ENCODE assay signal across 29 cellular contexts in the genomic region with DNA sequence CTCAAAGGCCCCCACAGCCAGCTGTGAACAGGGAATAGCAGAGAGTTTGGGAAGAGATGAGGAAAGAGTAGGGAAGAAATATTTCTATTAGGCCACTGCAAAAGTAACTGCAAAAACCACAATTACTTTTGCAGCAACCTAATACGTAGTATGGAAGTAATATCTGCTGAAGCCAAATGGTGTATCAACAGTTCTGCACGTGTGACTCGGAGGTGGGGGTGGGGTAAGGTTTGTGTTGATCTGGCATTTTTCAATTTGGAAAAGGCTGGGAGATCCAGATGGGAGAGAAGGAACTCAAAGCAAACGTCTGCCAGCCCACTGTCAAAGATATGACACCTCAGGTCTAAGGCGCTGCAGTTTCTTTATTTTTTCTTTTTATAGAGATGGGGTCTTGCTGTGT.
"Had no signal": no experiment of that assay in that cellular context is flagged by ENCODE, and none has a peak within 500 bp of the region (broad histone marks: within the 10 kb centered on the region; RNA-seq: fewer than 3 reads in every experiment).

No MANE protein-coding gene starts in this region.

- H3K9me3 Mint-ChIP-seq: activated CD4-positive, alpha-beta memory T cell treated with anti-CD3 and anti-CD28 coated beads for 36 hours; activated CD4-positive, alpha-beta T cell treated with anti-CD3 and anti-CD28 coated beads, Interleukin-2, amount 10 ng/mL, durations not matched to agents 24 days and 14 days; activated naive CD4-positive, alpha-beta T cell treated with anti-CD3 and anti-CD28 coated beads, Interleukin-2, amount 50 U/mL, for 24 hours; activated naive CD8-positive, alpha-beta T cell treated with anti-CD3 and anti-CD28 coated beads, Interleukin-2, amount 50 U/mL, for 24 hours; activated T-cell treated with anti-CD3 and anti-CD28 coated beads, Interleukin-2, amount 50 U/mL, for 4 hours; activated T-helper 17 cell treated with anti-CD3 and anti-CD28 coated beads, Interleukin-2, amount 50 U/mL, for 72 hours; central memory CD8-positive, alpha-beta T cell; dendritic cell treated with granulocyte-macrophage colony-stimulating factor and Interleukin-4, amounts not matched to agents 40 ng/mL and 50 ng/mL, for 4 days; stimulated activated naive B cell treated with anti-CD40 and anti-IgM and Interleukin-4, amounts not matched to agents 10 μg/mL and 1 μg/mL and 100 μg/mL, for 72 hours had no signal

- H3K36me3 ChIP-seq: prostate gland had no signal

- H3K4me3 ChIP-seq: esophagus muscularis mucosa, heart right ventricle, lower lobe of right lung, pancreas, prostate gland, stomach, tibial artery had no signal

- H3K4me3 Mint-ChIP-seq: activated CD4-positive, alpha-beta memory T cell treated with anti-CD3 and anti-CD28 coated beads for 36 hours; activated CD4-positive, alpha-beta T cell treated with anti-CD3 and anti-CD28 coated beads, Interleukin-2, amount 10 ng/mL, durations not matched to agents 24 days and 14 days; activated naive CD4-positive, alpha-beta T cell treated with anti-CD3 and anti-CD28 coated beads, Interleukin-2, amount 50 U/mL, for 24 hours; activated naive CD8-positive, alpha-beta T cell treated with anti-CD3 and anti-CD28 coated beads, Interleukin-2, amount 50 U/mL, for 24 hours; activated T-cell treated with anti-CD3 and anti-CD28 coated beads, Interleukin-2, amount 50 U/mL, for 4 hours; activated T-helper 17 cell treated with anti-CD3 and anti-CD28 coated beads, Interleukin-2, amount 50 U/mL, for 72 hours; central memory CD8-positive, alpha-beta T cell; dendritic cell treated with granulocyte-macrophage colony-stimulating factor and Interleukin-4, amounts not matched to agents 40 ng/mL and 50 ng/mL, for 4 days; neural crest cell; stimulated activated naive B cell treated with anti-CD40 and anti-IgM and Interleukin-4, amounts not matched to agents 10 μg/mL and 1 μg/mL and 100 μg/mL, for 72 hours had no signal

- DNase-seq: activated CD4-positive, alpha-beta memory T cell treated with anti-CD3 and anti-CD28 coated beads for 36 hours; activated CD4-positive, alpha-beta T cell treated with anti-CD3 and anti-CD28 coated beads, Interleukin-2, amount 10 ng/mL, durations not matched to agents 24 days and 14 days; activated CD4-positive, CD25-positive, alpha-beta regulatory T cell treated with anti-CD3 and anti-CD28 coated beads, Interleukin-2, amount 50 U/mL, for 72 hours; activated CD8-positive, alpha-beta memory T cell treated with anti-CD3 and anti-CD28 coated beads, Interleukin-2, amount 50 U/mL, for 48 hours; activated gamma-delta T cell treated with Interleukin-2 at 50 U/mL for 16 hours; activated naive CD8-positive, alpha-beta T cell treated with anti-CD3 and anti-CD28 coated beads, Interleukin-2, amount 50 U/mL, for 24 hours; activated T-cell treated with anti-CD3 and anti-CD28 coated beads, Interleukin-2, amount 50 U/mL, for 4 hours; amygdala; foreskin melanocyte; heart right ventricle; kidney glomerular epithelial cell; lower lobe of right lung; nucleus accumbens; stimulated activated CD4-positive, alpha-beta T cell treated with anti-CD3 and anti-CD28 coated beads, Interleukin-15, amount 100 ng/mL, for 24 hours; stimulated activated CD4-positive, alpha-beta T cell treated with anti-CD3 and anti-CD28 coated beads, Interleukin-2, amount 100 ng/mL, for 24 hours; stimulated activated naive B cell treated with anti-CD40 and anti-IgM and Interleukin-4, amounts not matched to agents 10 μg/mL and 1 μg/mL and 100 μg/mL, for 72 hours; stomach; T-helper 2 cell; tibial artery had no signal

- H3K9me3 ChIP-seq: esophagus muscularis mucosa, heart right ventricle, lower lobe of right lung, pancreas, prostate gland, stomach, tibial artery had no signal

- FAIRE-seq: bronchial epithelial cell, pancreas had no signal

- ATAC-seq: activated naive CD8-positive, alpha-beta T cell treated with anti-CD3 and anti-CD28 coated beads, Interleukin-2, amount 50 U/mL, for 24 hours; activated T-cell treated with anti-CD3 and anti-CD28 coated beads, Interleukin-2, amount 50 U/mL, for 4 hours; activated T-helper 17 cell treated with anti-CD3 and anti-CD28 coated beads, Interleukin-2, amount 50 U/mL, for 72 hours; heart right ventricle; left lobe of liver; lower lobe of right lung; pancreas; stimulated activated naive B cell treated with anti-CD40 and anti-IgM and Interleukin-4, amounts not matched to agents 10 μg/mL and 1 μg/mL and 100 μg/mL, for 72 hours had no signal

- H3K27ac ChIP-seq: lower lobe of right lung, pancreas, prostate gland, tibial artery had no signal

- H3K4me1 ChIP-seq: pancreas had no signal

- H3K36me3 Mint-ChIP-seq: activated CD4-positive, alpha-beta memory T cell treated with anti-CD3 and anti-CD28 coated beads for 36 hours; stimulated activated naive B cell treated with anti-CD40 and anti-IgM and Interleukin-4, amounts not matched to agents 10 μg/mL and 1 μg/mL and 100 μg/mL, for 72 hours had no signal

- H3K4me1 Mint-ChIP-seq: activated CD4-positive, alpha-beta T cell treated with anti-CD3 and anti-CD28 coated beads, Interleukin-2, amount 10 ng/mL, durations not matched to agents 24 days and 14 days; activated naive CD4-positive, alpha-beta T cell treated with anti-CD3 and anti-CD28 coated beads, Interleukin-2, amount 50 U/mL, for 24 hours; activated naive CD8-positive, alpha-beta T cell treated with anti-CD3 and anti-CD28 coated beads, Interleukin-2, amount 50 U/mL, for 24 hours; activated T-helper 17 cell treated with anti-CD3 and anti-CD28 coated beads, Interleukin-2, amount 50 U/mL, for 72 hours; central memory CD8-positive, alpha-beta T cell had no signal

- H3K27me3 ChIP-seq: esophagus muscularis mucosa, heart right ventricle, pancreas, stomach, tibial artery had no signal

- H3K27me3 Mint-ChIP-seq: activated CD4-positive, alpha-beta memory T cell treated with anti-CD3 and anti-CD28 coated beads for 36 hours; activated CD4-positive, alpha-beta T cell treated with anti-CD3 and anti-CD28 coated beads, Interleukin-2, amount 10 ng/mL, durations not matched to agents 24 days and 14 days; activated naive CD4-positive, alpha-beta T cell treated with anti-CD3 and anti-CD28 coated beads, Interleukin-2, amount 50 U/mL, for 24 hours; activated naive CD8-positive, alpha-beta T cell treated with anti-CD3 and anti-CD28 coated beads, Interleukin-2, amount 50 U/mL, for 24 hours; activated T-helper 17 cell treated with anti-CD3 and anti-CD28 coated beads, Interleukin-2, amount 50 U/mL, for 72 hours; central memory CD8-positive, alpha-beta T cell; stimulated activated naive B cell treated with anti-CD40 and anti-IgM and Interleukin-4, amounts not matched to agents 10 μg/mL and 1 μg/mL and 100 μg/mL, for 72 hours had no signal

- H3K27ac Mint-ChIP-seq: activated CD4-positive, alpha-beta memory T cell treated with anti-CD3 and anti-CD28 coated beads for 36 hours; activated CD4-positive, alpha-beta T cell treated with anti-CD3 and anti-CD28 coated beads, Interleukin-2, amount 10 ng/mL, durations not matched to agents 24 days and 14 days; activated naive CD4-positive, alpha-beta T cell treated with anti-CD3 and anti-CD28 coated beads, Interleukin-2, amount 50 U/mL, for 24 hours; activated naive CD8-positive, alpha-beta T cell treated with anti-CD3 and anti-CD28 coated beads, Interleukin-2, amount 50 U/mL, for 24 hours; activated T-helper 17 cell treated with anti-CD3 and anti-CD28 coated beads, Interleukin-2, amount 50 U/mL, for 72 hours; dendritic cell treated with granulocyte-macrophage colony-stimulating factor and Interleukin-4, amounts not matched to agents 40 ng/mL and 50 ng/mL, for 4 days; stimulated activated naive B cell treated with anti-CD40 and anti-IgM and Interleukin-4, amounts not matched to agents 10 μg/mL and 1 μg/mL and 100 μg/mL, for 72 hours had no signal
